18 cellular contexts compared by ENCODE assay signal in genomic region chr4:127069675-127070074, GRCh38.
"Had no signal": no experiment of that assay in that cellular context is flagged by ENCODE, and none has a peak within 500 bp of the region (broad histone marks: within the 10 kb centered on the region; RNA-seq: fewer than 3 reads in every experiment).

No MANE protein-coding gene starts in this region.

- DNase-seq: activated CD4-positive, alpha-beta memory T cell treated with anti-CD3 and anti-CD28 coated beads for 36 hours; activated effector memory CD4-positive, alpha-beta T cell treated with Interleukin-2 at 50 U/mL for 16 hours; activated naive CD4-positive, alpha-beta T cell treated with anti-CD3 and anti-CD28 coated beads, Interleukin-2, amount 50 U/mL, for 16 hours; activated T-cell treated with anti-CD3 and anti-CD28 coated beads, Interleukin-2, amount 50 U/mL, for 4 hours; adrenal gland; dorsolateral prefrontal cortex; endodermal cell; gastrocnemius medialis; heart right ventricle; islet precursor cell; naive B cell; stimulated activated CD4-positive, alpha-beta T cell treated with anti-CD3 and anti-CD28 coated beads, Interleukin-12 subunit alpha, Interleukin-12 subunit beta, amount 100 ng/mL, for 4 hours; stimulated activated CD4-positive, alpha-beta T cell treated with anti-CD3 and anti-CD28 coated beads, Interleukin-2, amount 100 ng/mL, for 24 hours; thyroid gland had no signal

- H3K9ac ChIP-seq: parathyroid adenoma had no signal

- H3K9me3 ChIP-seq: adrenal gland, gastrocnemius medialis, heart right ventricle, thyroid gland had no signal

- ATAC-seq: activated T-cell treated with anti-CD3 and anti-CD28 coated beads, Interleukin-2, amount 50 U/mL, for 4 hours; esophagus mucosa; gastrocnemius medialis; heart right ventricle; stimulated activated effector memory CD8-positive, alpha-beta T cell treated with anti-CD3 and anti-CD28 coated beads, Interleukin-12 subunit alpha, Interleukin-12 subunit beta, amount 100 ng/mL, for 72 hours had no signal

- H3K4me1 ChIP-seq: adrenal gland, gastrocnemius medialis, parathyroid adenoma, thyroid gland had no signal

- H3K36me3 ChIP-seq: adrenal gland, cardiac muscle cell, gastrocnemius medialis, heart right ventricle, thyroid gland had no signal

- H3K4me3 ChIP-seq: adrenal gland, cardiac muscle cell, dorsolateral prefrontal cortex, gastrocnemius medialis, heart right ventricle, thyroid gland had no signal

- H3K27me3 ChIP-seq: adrenal gland, cardiac muscle cell, dorsolateral prefrontal cortex, gastrocnemius medialis, heart right ventricle, thyroid gland had no signal

- H3K79me2 ChIP-seq: parathyroid adenoma had no signal

- H3K27ac ChIP-seq: adrenal gland, cardiac muscle cell, dorsolateral prefrontal cortex, gastrocnemius medialis, heart right ventricle, parathyroid adenoma, thyroid gland had no signal

- H2AFZ ChIP-seq: parathyroid adenoma had no signal
